In the genomic region with DNA sequence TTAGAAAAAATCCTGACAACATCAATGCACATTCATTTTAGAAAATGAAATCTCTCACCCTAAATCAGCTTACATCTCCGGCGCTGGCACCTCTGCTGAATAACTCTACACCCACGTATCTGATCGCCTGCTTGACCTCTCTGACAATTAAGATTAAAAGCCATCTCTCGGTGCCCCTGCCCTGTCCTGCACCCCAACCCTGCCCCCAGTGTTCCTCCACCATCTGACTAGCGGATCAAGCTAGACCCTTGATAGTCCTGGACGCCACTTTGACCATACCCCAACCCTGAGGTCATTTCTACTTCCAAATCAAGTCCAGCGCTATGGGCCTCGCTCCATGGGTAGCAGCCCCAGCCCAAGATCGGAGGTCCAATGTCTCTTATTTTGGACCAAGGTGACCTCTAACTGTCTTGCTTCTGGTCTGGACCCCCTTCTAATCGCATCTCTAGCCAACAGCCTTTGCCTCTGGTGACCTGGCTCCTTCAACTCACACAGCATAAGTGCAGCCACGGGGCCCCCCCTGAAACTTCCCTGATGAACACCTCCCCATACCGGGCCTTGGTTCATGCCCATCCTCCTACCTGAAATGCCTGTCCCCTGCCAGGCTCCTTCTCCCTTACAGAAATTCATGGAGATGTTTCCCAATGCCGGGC, we compare ENCODE assay signal across 16 cellular contexts. TPM values are rescaled to one million over a fixed set of nuclear protein-coding genes. Genes with fewer than 3 reads are reported as not detected.
A peak's percentile ranks its signal among the peaks of the same experiment; 100 is the strongest.
DNase-seq lines count a peak whose midpoint lies in the region; ATAC-seq and TF ChIP-seq lines count a peak whose summit lies in the region.
"Had no signal": no experiment of that assay in that cellular context is flagged by ENCODE, and none has a peak within 500 bp of the region (broad histone marks: within the 10 kb centered on the region; RNA-seq: fewer than 3 reads in every experiment).

No MANE protein-coding gene starts in this region.

- no peaks in the 10 kb centered on the region for H3K79me2 ChIP-seq in GM23338 (replicated peaks; ENCODE audit: insufficient read depth)

- no peak for ATAC-seq in GM23338
- no peak for ATAC-seq in HG02678 (IDR thresholded peaks at IDR 0.05; ENCODE audit: unreplicated experiment)

- H3K36me3 Mint-ChIP-seq in GM23338 (ENCODE audit: low read depth) (no peaks in the 10 kb centered on the region), osteocyte (ENCODE audit: unreplicated experiment) (no peaks in the 10 kb centered on the region), endothelial cell (ENCODE audit: low read depth, unreplicated experiment) (no peaks in the 10 kb centered on the region)
- H3K36me3 Mint-ChIP-seq in activated naive CD4-positive, alpha-beta T cell treated with anti-CD3 and anti-CD28 coated beads for 36 hours (ENCODE audit: low read depth), result no peaks in the 10 kb centered on the region
- H3K36me3 Mint-ChIP-seq: neural progenitor cell had no signal

- CTCF ChIA-PET in RWPE1 (lab: Yijun Ruan, JAX), result interaction anchor here (0.5 to 1.7 kb wide), 37 partner anchors 8 to 471 kb away, joined by 3 to 26 read pairs (median 4); partner anchors contain the start of gene BTBD16
- CTCF ChIA-PET in activated naive CD4-positive, alpha-beta T cell treated with anti-CD3 and anti-CD28 coated beads for 36 hours (lab: Charles Lee), result interaction anchor here (0.7 to 4.2 kb wide), 31 partner anchors 8 to 266 kb away, joined by 3 to 44 read pairs (median 4); partner anchors contain the start of gene BTBD16

- H3K27me3 Mint-ChIP-seq in GM23338 (ENCODE audit: insufficient read depth, low read depth, poor library complexity) (peaks cover 5% of the 10 kb centered on the region), osteocyte (ENCODE audit: unreplicated experiment) (no peaks in the 10 kb centered on the region), endothelial cell (ENCODE audit: unreplicated experiment) (peaks cover 6% of the 10 kb centered on the region)
- H3K27me3 Mint-ChIP-seq in activated naive CD4-positive, alpha-beta T cell treated with anti-CD3 and anti-CD28 coated beads for 36 hours (ENCODE audit: low read depth), result no peaks in the 10 kb centered on the region

- H3K4me3 ChIP-seq in GM23338 (no peak overlapping the region), esophagus muscularis mucosa (no peak overlapping the region)
- H3K4me3 ChIP-seq: BLaER1 treated with 17β-estradiol and CSF1 and Interleukin-3, amounts not matched to agents 10 nM and 100 nM; neural progenitor cell; SJCRH30 had no signal

- H3F3A ChIP-seq in GM23338 (replicated peaks; ENCODE audit: low read depth), result no peaks in the 10 kb centered on the region

- H3K4me3 Mint-ChIP-seq in GM23338, result no peak overlapping the region
- H3K4me3 Mint-ChIP-seq in osteocyte (ENCODE audit: unreplicated experiment), result no peak overlapping the region
- H3K4me3 Mint-ChIP-seq in activated naive CD4-positive, alpha-beta T cell treated with anti-CD3 and anti-CD28 coated beads for 36 hours, result no peak overlapping the region
- H3K4me3 Mint-ChIP-seq in endothelial cell (ENCODE audit: unreplicated experiment), result no peak overlapping the region
- H3K4me3 Mint-ChIP-seq: central memory CD8-positive, alpha-beta T cell; neural progenitor cell had no signal

- no peak for TF ChIP-seq CTCF in GM23338 (conservative IDR thresholded peaks at IDR 0.05; ENCODE audit: low read depth in 2 of 2)
- no peak for TF ChIP-seq CTCF in RWPE1 (conservative IDR thresholded peaks at IDR 0.05; ENCODE audit: low read depth)
- no peak for TF ChIP-seq CTCF in esophagus muscularis mucosa (IDR thresholded peaks at IDR 0.05)
- no peak for TF ChIP-seq CTCF in osteocyte (IDR thresholded peaks at IDR 0.05)
- TF ChIP-seq CTCF in endothelial cell (IDR thresholded peaks at IDR 0.05; ENCODE audit: unreplicated experiment), result no peak

- peak overlapping the region; percentile 80 for H2AFZ ChIP-seq in GM23338
- H2AFZ ChIP-seq: neural progenitor cell had no signal

- H3K4me1 Mint-ChIP-seq in GM23338 (peaks cover 5% of the 10 kb centered on the region), osteocyte (ENCODE audit: unreplicated experiment) (peaks cover 44% of the 10 kb centered on the region), endothelial cell (ENCODE audit: unreplicated experiment) (peaks cover 14% of the 10 kb centered on the region)
- peaks cover 3% of the 10 kb centered on the region for H3K4me1 Mint-ChIP-seq in activated naive CD4-positive, alpha-beta T cell treated with anti-CD3 and anti-CD28 coated beads for 36 hours (ENCODE audit: low read depth)

- no peak overlapping the region for H3K27ac Mint-ChIP-seq in GM23338
- no peak overlapping the region for H3K27ac Mint-ChIP-seq in osteocyte (ENCODE audit: unreplicated experiment)
- no peak overlapping the region for H3K27ac Mint-ChIP-seq in activated naive CD4-positive, alpha-beta T cell treated with anti-CD3 and anti-CD28 coated beads for 36 hours
- H3K27ac Mint-ChIP-seq in endothelial cell (ENCODE audit: unreplicated experiment), result no peak overlapping the region
- H3K27ac Mint-ChIP-seq: neural progenitor cell had no signal

- H3K9me2 ChIP-seq in GM23338 (ENCODE audit: insufficient read depth), result 0 out of 2 replicates have a peak, but pooled peaks cover 5% of the 10 kb centered on the region

- H3K4me1 ChIP-seq in GM23338 (ENCODE audit: insufficient read depth) (0 out of 2 replicates have a peak, but pooled peaks cover 2% of the 10 kb centered on the region), esophagus muscularis mucosa (peaks cover 0 to 27% (median 26%) of the 10 kb centered on the region in 4 donors)
- H3K4me1 ChIP-seq: neural progenitor cell, SJCRH30 had no signal

- no peak overlapping the region for H3K4me2 ChIP-seq in GM23338
- H3K4me2 ChIP-seq: neural progenitor cell had no signal

- H3K27me3 ChIP-seq in GM23338 (ENCODE audit: insufficient read depth) (no peaks in the 10 kb centered on the region), esophagus muscularis mucosa (no peaks in the 10 kb centered on the region)
- H3K27me3 ChIP-seq: BLaER1 treated with 17β-estradiol and CSF1 and Interleukin-3, amounts not matched to agents 10 nM and 100 nM; neural progenitor cell; SJCRH30 had no signal

- H3K36me3 ChIP-seq in GM23338 (ENCODE audit: insufficient read depth), result no peaks in the 10 kb centered on the region
- H3K36me3 ChIP-seq in esophagus muscularis mucosa, result no peaks in the 10 kb centered on the region
- H3K36me3 ChIP-seq: BLaER1 treated with 17β-estradiol and CSF1 and Interleukin-3, amounts not matched to agents 10 nM and 100 nM; neural progenitor cell; SJCRH30 had no signal

- no peaks in the 10 kb centered on the region for H4K20me1 ChIP-seq in GM23338 (replicated peaks; ENCODE audit: insufficient read depth)
- H4K20me1 ChIP-seq: BLaER1 treated with 17β-estradiol and CSF1 and Interleukin-3, amounts not matched to agents 10 nM and 100 nM had no signal

- 89% methylated on average over 14 of the region's 14 CpGs for WGBS in esophagus muscularis mucosa

- no peak for DNase-seq in GM23338 (ENCODE audit: low spot score)
- DNase-seq in RWPE1 (ENCODE audit: low spot score), result no peak
- DNase-seq in esophagus muscularis mucosa (ENCODE audit: extremely low spot score), result peak; percentile 91
- peak; percentile 63 for DNase-seq in osteocyte (ENCODE audit: extremely low spot score, unreplicated experiment)
- no peak for DNase-seq in activated naive CD4-positive, alpha-beta T cell treated with anti-CD3 and anti-CD28 coated beads for 36 hours
- no peak for DNase-seq in endothelial cell (ENCODE audit: low spot score)
- DNase-seq in COLO829 (ENCODE audit: low spot score), result no peak
- DNase-seq: COR-L47 had no signal

- H3K27ac ChIP-seq in GM23338 (ENCODE audit: low read depth) (no peak overlapping the region), RWPE1 (peak overlapping the region; percentile 68), esophagus muscularis mucosa (replicated peaks in 1 of 4) (peak overlapping the region in 1 of 4 donors; percentile 34)
- H3K27ac ChIP-seq: BLaER1 treated with 17β-estradiol and CSF1 and Interleukin-3, amounts not matched to agents 10 nM and 100 nM; neural progenitor cell; SJCRH30 had no signal

- POLR2A ChIA-PET in RWPE1 (lab: Yijun Ruan, JAX; ENCODE audit: low non-redundant PET), result no interaction called here

- no peaks in the 10 kb centered on the region for H3K9me3 ChIP-seq in esophagus muscularis mucosa
- H3K9me3 ChIP-seq: BLaER1 treated with 17β-estradiol and CSF1 and Interleukin-3, amounts not matched to agents 10 nM and 100 nM; SJCRH30 had no signal

- intact Hi-C loops in esophagus muscularis mucosa (cut with DNase I), result loop anchor here (2.0 kb wide), 2 partner anchors 43 to 265 kb away; no protein-coding TSS in a partner anchor
- intact Hi-C loops in activated naive CD4-positive, alpha-beta T cell treated with anti-CD3 and anti-CD28 coated beads for 36 hours (cut with micrococcal nuclease), result no loop called here

- H3K9me3 Mint-ChIP-seq in GM23338 (no peaks in the 10 kb centered on the region), osteocyte (ENCODE audit: unreplicated experiment) (no peaks in the 10 kb centered on the region), endothelial cell (ENCODE audit: unreplicated experiment) (no peaks in the 10 kb centered on the region)
- H3K9me3 Mint-ChIP-seq in activated naive CD4-positive, alpha-beta T cell treated with anti-CD3 and anti-CD28 coated beads for 36 hours, result no peaks in the 10 kb centered on the region
- H3K9me3 Mint-ChIP-seq: central memory CD8-positive, alpha-beta T cell; neural progenitor cell had no signal

- no peak for TF ChIP-seq POLR2A in esophagus muscularis mucosa (IDR thresholded peaks at IDR 0.05; ENCODE audit: low read depth)

- no peak for TF ChIP-seq EP300 in esophagus muscularis mucosa (IDR thresholded peaks at IDR 0.05)

TF ChIP-seq in GM23338, 12 proteins besides CTCF, POLR2A, EP300 and RAD21:
- TF ChIP-seq ETS1 (IDR thresholded peaks at IDR 0.05), result no peak
- no peak for TF ChIP-seq CREB1 (CRISPR knock-in tag; IDR thresholded peaks at IDR 0.05; ENCODE audit: low read depth)
- no peak for TF ChIP-seq EZH2 (IDR thresholded peaks at IDR 0.05; ENCODE audit: low read depth, unreplicated experiment)

RNA-seq across cellular contexts. Expression of gene BTBD16, which starts 28.5 kb away (rescaled TPM):
- total RNA-seq in GM23338 (2014; rRNA removed; shearing (Covaris generic)), result not detected in 2 replicates
- not detected in 2 replicates for polyA plus RNA-seq in GM23338 (2016; fragmentation: Nextera tagmentation; extraction: Ambion mirVana)
- under 1 TPM in 1 of 4 donors, not detected in 3; 0.29 TPM for total RNA-seq in esophagus muscularis mucosa
- not detected in 2 replicates for total RNA-seq in osteocyte
- total RNA-seq in activated naive CD4-positive, alpha-beta T cell treated with anti-CD3 and anti-CD28 coated beads for 36 hours, result not detected
- total RNA-seq in endothelial cell (ENCODE audit: unreplicated experiment), result 0.23 TPM
- total RNA-seq: IMR-90, mesenteric fat pad, myocyte, SJCRH30 had no signal
- polyA plus RNA-seq: IMR-90 had no signal

Comparison
In these comparisons a context has a peak if more than half of its experiments do, and no peak if none do; other contexts are left out.
1. DNase-seq: peak in esophagus muscularis mucosa (single experiment) and osteocyte (single experiment); none in GM23338 (single experiment), RWPE1 (single experiment), activated naive CD4-positive, alpha-beta T cell treated with anti-CD3 and anti-CD28 coated beads for 36 hours (single experiment), endothelial cell (single experiment) and COLO829 (single experiment).